In genomic region chr4:185003596-185004351, GRCh38 we compare ENCODE assay signal across 1 cellular context.
TF ChIP-seq lines count a peak whose summit lies in the region.

No MANE protein-coding gene starts in this region.

TF ChIP-seq in SK-N-SH, 30 proteins besides CTCF, POLR2A, EP300 and RAD21 (continued from another document):
- no peak for TF ChIP-seq FOSL2 (IDR thresholded peaks at IDR 0.05; ENCODE audit: borderline replicate concordance, low read depth)
- TF ChIP-seq PBX3 (IDR thresholded peaks at IDR 0.05) = no peak
